ENCODE assay signal across 1 cellular context in the genomic region with DNA sequence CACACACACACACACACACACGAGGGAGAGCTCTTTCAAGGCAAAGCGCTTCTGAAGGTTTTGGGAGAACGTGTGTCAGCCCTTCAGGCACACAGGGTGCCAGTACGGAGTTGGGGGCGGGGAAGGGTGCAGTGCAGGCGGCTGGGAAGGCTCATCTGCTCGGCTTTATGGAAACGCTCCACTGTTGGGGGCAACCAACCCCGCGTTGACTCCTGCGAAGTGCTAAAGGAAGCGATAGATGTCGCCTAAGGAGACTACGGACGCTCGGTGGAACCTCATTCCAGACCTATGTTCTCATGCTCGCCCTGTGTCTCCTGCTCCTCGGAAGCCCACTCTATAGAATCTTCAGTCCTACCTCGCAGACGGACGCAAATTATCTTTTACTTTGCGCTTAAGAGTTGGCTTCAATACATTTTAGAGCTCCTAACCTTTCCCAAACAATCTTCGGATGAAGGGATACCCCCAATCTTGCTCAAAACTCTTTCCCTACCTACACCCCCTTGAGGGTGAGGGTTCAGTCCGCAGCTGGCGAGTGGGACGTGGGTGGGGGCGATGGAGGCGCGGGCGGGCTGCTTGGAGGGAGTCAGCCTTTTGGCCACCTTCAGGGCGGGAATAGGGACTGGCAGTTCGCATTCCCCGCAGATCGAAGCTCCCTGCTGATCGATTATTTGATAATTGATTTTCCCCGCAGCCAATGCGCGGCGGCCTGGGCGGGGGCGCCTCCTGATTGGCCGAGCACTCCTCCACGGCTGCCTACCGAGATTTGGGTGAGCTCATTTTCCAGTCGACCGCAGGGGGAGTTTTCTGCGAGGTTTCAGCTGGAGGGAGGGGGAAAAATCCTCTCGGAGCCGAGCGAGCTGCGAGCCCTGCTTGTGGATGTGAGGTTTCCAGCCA.
TF ChIP-seq lines count a peak whose summit lies in the region.

No MANE protein-coding gene starts in this region.

TF ChIP-seq in HepG2, 621 proteins besides CTCF, POLR2A, EP300 and RAD21 (continued from another document and continues in another):
- TF ChIP-seq BCL6 (CRISPR knock-in tag; IDR thresholded peaks at IDR 0.05) (peak; percentile 50), CBX2 (IDR thresholded peaks at IDR 0.05; ENCODE audit: low read depth, low read length) (no peak), CBX2 (CRISPR knock-in tag; IDR thresholded peaks at IDR 0.05; ENCODE audit: low read depth) (no peak), ATAD3A (CRISPR knock-in tag; IDR thresholded peaks at IDR 0.05) (no peak), ZNF333 (CRISPR knock-in tag; IDR thresholded peaks at IDR 0.05; ENCODE audit: borderline replicate concordance) (no peak), RNF2 (conservative IDR thresholded peaks at IDR 0.05; ENCODE audit: low read depth) (no peak), MBNL3 (CRISPR knock-in tag; conservative IDR thresholded peaks at IDR 0.05) (no peak), RFX3 (CRISPR knock-in tag; IDR thresholded peaks at IDR 0.05) (no peak), ASH2L (IDR thresholded peaks at IDR 0.05; ENCODE audit: insufficient read length, low read depth, low read length) (no peak), JUNB (CRISPR knock-in tag; IDR thresholded peaks at IDR 0.05; ENCODE audit: borderline replicate concordance) (no peak), ZNF878 (CRISPR knock-in tag; IDR thresholded peaks at IDR 0.05) (0 out of 2 replicates have a peak, but pooled peaks have one; percentile 48), ZNF33A (CRISPR knock-in tag; IDR thresholded peaks at IDR 0.05; ENCODE audit: borderline replicate concordance) (no peak), MTF1 (CRISPR knock-in tag; IDR thresholded peaks at IDR 0.05) (no peak), ARNT (IDR thresholded peaks at IDR 0.05) (no peak), SIX4 (CRISPR knock-in tag; IDR thresholded peaks at IDR 0.05) (no peak), ZSCAN12 (CRISPR knock-in tag; IDR thresholded peaks at IDR 0.05) (no peak), ZFP36 (IDR thresholded peaks at IDR 0.05; ENCODE audit: borderline replicate concordance, low read depth, low read length, partially characterized antibody) (no peak), ZNF772 (CRISPR knock-in tag; IDR thresholded peaks at IDR 0.05) (peak; percentile 69; the same call in 1 of the 2 replicates), SALL2 (CRISPR knock-in tag; IDR thresholded peaks at IDR 0.05) (no peak), RFX5 (IDR thresholded peaks at IDR 0.05; ENCODE audit: low read depth, low read length) (no peak), SSRP1 (CRISPR knock-in tag; IDR thresholded peaks at IDR 0.05) (peak; percentile 29; the same call in 1 of the 2 replicates), MAZ (IDR thresholded peaks at IDR 0.05; ENCODE audit: borderline replicate concordance, low read depth, low read length) (peak; percentile 94), MAZ (CRISPR knock-in tag; IDR thresholded peaks at IDR 0.05; ENCODE audit: low read depth) (peak; percentile 70; the same call in 1 of the 2 replicates), ZNF552 (CRISPR knock-in tag; IDR thresholded peaks at IDR 0.05; ENCODE audit: borderline replicate concordance) (0 out of 2 replicates have a peak, but pooled peaks have one; percentile 37)
- TF ChIP-seq, protein P1, sequence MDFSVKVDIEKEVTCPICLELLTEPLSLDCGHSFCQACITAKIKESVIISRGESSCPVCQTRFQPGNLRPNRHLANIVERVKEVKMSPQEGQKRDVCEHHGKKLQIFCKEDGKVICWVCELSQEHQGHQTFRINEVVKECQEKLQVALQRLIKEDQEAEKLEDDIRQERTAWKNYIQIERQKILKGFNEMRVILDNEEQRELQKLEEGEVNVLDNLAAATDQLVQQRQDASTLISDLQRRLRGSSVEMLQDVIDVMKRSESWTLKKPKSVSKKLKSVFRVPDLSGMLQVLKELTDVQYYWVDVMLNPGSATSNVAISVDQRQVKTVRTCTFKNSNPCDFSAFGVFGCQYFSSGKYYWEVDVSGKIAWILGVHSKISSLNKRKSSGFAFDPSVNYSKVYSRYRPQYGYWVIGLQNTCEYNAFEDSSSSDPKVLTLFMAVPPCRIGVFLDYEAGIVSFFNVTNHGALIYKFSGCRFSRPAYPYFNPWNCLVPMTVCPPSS (IDR thresholded peaks at IDR 0.05) = no peak
- TF ChIP-seq, protein P2, sequence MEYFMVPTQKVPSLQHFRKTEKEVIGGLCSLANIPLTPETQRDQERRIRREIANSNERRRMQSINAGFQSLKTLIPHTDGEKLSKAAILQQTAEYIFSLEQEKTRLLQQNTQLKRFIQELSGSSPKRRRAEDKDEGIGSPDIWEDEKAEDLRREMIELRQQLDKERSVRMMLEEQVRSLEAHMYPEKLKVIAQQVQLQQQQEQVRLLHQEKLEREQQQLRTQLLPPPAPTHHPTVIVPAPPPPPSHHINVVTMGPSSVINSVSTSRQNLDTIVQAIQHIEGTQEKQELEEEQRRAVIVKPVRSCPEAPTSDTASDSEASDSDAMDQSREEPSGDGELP (IDR thresholded peaks at IDR 0.05; ENCODE audit: borderline replicate concordance, low read depth) = peak; percentile 70; the same call in 1 of the 2 replicates
- TF ChIP-seq, protein P3, sequence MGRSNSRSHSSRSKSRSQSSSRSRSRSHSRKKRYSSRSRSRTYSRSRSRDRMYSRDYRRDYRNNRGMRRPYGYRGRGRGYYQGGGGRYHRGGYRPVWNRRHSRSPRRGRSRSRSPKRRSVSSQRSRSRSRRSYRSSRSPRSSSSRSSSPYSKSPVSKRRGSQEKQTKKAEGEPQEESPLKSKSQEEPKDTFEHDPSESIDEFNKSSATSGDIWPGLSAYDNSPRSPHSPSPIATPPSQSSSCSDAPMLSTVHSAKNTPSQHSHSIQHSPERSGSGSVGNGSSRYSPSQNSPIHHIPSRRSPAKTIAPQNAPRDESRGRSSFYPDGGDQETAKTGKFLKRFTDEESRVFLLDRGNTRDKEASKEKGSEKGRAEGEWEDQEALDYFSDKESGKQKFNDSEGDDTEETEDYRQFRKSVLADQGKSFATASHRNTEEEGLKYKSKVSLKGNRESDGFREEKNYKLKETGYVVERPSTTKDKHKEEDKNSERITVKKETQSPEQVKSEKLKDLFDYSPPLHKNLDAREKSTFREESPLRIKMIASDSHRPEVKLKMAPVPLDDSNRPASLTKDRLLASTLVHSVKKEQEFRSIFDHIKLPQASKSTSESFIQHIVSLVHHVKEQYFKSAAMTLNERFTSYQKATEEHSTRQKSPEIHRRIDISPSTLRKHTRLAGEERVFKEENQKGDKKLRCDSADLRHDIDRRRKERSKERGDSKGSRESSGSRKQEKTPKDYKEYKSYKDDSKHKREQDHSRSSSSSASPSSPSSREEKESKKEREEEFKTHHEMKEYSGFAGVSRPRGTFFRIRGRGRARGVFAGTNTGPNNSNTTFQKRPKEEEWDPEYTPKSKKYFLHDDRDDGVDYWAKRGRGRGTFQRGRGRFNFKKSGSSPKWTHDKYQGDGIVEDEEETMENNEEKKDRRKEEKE (IDR thresholded peaks at IDR 0.05) = no peak
- TF ChIP-seq, protein P4, sequence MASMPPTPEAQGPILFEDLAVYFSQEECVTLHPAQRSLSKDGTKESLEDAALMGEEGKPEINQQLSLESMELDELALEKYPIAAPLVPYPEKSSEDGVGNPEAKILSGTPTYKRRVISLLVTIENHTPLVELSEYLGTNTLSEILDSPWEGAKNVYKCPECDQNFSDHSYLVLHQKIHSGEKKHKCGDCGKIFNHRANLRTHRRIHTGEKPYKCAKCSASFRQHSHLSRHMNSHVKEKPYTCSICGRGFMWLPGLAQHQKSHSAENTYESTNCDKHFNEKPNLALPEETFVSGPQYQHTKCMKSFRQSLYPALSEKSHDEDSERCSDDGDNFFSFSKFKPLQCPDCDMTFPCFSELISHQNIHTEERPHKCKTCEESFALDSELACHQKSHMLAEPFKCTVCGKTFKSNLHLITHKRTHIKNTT (CRISPR knock-in tag; IDR thresholded peaks at IDR 0.05) = no peak
- TF ChIP-seq, protein P5, sequence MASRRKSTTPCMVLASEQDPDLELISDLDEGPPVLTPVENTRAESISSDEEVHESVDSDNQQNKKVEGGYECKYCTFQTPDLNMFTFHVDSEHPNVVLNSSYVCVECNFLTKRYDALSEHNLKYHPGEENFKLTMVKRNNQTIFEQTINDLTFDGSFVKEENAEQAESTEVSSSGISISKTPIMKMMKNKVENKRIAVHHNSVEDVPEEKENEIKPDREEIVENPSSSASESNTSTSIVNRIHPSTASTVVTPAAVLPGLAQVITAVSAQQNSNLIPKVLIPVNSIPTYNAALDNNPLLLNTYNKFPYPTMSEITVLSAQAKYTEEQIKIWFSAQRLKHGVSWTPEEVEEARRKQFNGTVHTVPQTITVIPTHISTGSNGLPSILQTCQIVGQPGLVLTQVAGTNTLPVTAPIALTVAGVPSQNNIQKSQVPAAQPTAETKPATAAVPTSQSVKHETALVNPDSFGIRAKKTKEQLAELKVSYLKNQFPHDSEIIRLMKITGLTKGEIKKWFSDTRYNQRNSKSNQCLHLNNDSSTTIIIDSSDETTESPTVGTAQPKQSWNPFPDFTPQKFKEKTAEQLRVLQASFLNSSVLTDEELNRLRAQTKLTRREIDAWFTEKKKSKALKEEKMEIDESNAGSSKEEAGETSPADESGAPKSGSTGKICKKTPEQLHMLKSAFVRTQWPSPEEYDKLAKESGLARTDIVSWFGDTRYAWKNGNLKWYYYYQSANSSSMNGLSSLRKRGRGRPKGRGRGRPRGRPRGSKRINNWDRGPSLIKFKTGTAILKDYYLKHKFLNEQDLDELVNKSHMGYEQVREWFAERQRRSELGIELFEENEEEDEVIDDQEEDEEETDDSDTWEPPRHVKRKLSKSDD (CRISPR knock-in tag; IDR thresholded peaks at IDR 0.05; ENCODE audit: low read depth) = no peak
- TF ChIP-seq, protein P6, sequence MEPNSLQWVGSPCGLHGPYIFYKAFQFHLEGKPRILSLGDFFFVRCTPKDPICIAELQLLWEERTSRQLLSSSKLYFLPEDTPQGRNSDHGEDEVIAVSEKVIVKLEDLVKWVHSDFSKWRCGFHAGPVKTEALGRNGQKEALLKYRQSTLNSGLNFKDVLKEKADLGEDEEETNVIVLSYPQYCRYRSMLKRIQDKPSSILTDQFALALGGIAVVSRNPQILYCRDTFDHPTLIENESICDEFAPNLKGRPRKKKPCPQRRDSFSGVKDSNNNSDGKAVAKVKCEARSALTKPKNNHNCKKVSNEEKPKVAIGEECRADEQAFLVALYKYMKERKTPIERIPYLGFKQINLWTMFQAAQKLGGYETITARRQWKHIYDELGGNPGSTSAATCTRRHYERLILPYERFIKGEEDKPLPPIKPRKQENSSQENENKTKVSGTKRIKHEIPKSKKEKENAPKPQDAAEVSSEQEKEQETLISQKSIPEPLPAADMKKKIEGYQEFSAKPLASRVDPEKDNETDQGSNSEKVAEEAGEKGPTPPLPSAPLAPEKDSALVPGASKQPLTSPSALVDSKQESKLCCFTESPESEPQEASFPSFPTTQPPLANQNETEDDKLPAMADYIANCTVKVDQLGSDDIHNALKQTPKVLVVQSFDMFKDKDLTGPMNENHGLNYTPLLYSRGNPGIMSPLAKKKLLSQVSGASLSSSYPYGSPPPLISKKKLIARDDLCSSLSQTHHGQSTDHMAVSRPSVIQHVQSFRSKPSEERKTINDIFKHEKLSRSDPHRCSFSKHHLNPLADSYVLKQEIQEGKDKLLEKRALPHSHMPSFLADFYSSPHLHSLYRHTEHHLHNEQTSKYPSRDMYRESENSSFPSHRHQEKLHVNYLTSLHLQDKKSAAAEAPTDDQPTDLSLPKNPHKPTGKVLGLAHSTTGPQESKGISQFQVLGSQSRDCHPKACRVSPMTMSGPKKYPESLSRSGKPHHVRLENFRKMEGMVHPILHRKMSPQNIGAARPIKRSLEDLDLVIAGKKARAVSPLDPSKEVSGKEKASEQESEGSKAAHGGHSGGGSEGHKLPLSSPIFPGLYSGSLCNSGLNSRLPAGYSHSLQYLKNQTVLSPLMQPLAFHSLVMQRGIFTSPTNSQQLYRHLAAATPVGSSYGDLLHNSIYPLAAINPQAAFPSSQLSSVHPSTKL (CRISPR knock-in tag; IDR thresholded peaks at IDR 0.05) = peak; percentile 66; the same call in 1 of the 2 replicates
- TF ChIP-seq, protein P7, sequence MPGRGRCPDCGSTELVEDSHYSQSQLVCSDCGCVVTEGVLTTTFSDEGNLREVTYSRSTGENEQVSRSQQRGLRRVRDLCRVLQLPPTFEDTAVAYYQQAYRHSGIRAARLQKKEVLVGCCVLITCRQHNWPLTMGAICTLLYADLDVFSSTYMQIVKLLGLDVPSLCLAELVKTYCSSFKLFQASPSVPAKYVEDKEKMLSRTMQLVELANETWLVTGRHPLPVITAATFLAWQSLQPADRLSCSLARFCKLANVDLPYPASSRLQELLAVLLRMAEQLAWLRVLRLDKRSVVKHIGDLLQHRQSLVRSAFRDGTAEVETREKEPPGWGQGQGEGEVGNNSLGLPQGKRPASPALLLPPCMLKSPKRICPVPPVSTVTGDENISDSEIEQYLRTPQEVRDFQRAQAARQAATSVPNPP (CRISPR knock-in tag; IDR thresholded peaks at IDR 0.05) = no peak
- TF ChIP-seq, protein P8, sequence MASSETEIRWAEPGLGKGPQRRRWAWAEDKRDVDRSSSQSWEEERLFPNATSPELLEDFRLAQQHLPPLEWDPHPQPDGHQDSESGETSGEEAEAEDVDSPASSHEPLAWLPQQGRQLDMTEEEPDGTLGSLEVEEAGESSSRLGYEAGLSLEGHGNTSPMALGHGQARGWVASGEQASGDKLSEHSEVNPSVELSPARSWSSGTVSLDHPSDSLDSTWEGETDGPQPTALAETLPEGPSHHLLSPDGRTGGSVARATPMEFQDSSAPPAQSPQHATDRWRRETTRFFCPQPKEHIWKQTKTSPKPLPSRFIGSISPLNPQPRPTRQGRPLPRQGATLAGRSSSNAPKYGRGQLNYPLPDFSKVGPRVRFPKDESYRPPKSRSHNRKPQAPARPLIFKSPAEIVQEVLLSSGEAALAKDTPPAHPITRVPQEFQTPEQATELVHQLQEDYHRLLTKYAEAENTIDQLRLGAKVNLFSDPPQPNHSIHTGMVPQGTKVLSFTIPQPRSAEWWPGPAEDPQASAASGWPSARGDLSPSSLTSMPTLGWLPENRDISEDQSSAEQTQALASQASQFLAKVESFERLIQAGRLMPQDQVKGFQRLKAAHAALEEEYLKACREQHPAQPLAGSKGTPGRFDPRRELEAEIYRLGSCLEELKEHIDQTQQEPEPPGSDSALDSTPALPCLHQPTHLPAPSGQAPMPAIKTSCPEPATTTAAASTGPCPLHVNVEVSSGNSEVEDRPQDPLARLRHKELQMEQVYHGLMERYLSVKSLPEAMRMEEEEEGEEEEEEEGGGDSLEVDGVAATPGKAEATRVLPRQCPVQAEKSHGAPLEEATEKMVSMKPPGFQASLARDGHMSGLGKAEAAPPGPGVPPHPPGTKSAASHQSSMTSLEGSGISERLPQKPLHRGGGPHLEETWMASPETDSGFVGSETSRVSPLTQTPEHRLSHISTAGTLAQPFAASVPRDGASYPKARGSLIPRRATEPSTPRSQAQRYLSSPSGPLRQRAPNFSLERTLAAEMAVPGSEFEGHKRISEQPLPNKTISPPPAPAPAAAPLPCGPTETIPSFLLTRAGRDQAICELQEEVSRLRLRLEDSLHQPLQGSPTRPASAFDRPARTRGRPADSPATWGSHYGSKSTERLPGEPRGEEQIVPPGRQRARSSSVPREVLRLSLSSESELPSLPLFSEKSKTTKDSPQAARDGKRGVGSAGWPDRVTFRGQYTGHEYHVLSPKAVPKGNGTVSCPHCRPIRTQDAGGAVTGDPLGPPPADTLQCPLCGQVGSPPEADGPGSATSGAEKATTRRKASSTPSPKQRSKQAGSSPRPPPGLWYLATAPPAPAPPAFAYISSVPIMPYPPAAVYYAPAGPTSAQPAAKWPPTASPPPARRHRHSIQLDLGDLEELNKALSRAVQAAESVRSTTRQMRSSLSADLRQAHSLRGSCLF (CRISPR knock-in tag; IDR thresholded peaks at IDR 0.05; ENCODE audit: borderline replicate concordance) = no peak
- TF ChIP-seq, protein P9, sequence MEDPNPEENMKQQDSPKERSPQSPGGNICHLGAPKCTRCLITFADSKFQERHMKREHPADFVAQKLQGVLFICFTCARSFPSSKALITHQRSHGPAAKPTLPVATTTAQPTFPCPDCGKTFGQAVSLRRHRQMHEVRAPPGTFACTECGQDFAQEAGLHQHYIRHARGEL (CRISPR knock-in tag; IDR thresholded peaks at IDR 0.05) = no peak
- TF ChIP-seq, protein P10, sequence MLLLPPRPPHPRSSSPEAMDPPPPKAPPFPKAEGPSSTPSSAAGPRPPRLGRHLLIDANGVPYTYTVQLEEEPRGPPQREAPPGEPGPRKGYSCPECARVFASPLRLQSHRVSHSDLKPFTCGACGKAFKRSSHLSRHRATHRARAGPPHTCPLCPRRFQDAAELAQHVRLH (CRISPR knock-in tag; IDR thresholded peaks at IDR 0.05; ENCODE audit: borderline replicate concordance, low read depth) = peak; percentile 63; the same call in 1 of the 2 replicates
